ENCODE assay signal across 1 cellular context in genomic region chr21:43956667-43957030, GRCh38.
TF ChIP-seq lines count a peak whose summit lies in the region.

No MANE protein-coding gene starts in this region.

TF ChIP-seq in SK-N-SH, 30 proteins besides CTCF, POLR2A, EP300 and RAD21 (continued from another document):
- TF ChIP-seq ZBTB33 (IDR thresholded peaks at IDR 0.05; ENCODE audit: borderline replicate concordance, low read depth) = no peak
- no peak for TF ChIP-seq MXI1 (IDR thresholded peaks at IDR 0.05; ENCODE audit: low read depth, low read length)
- TF ChIP-seq CHD2 (IDR thresholded peaks at IDR 0.05; ENCODE audit: low read length, partially characterized antibody) = no peak
- TF ChIP-seq EZH2phosphoT487 (IDR thresholded peaks at IDR 0.05; ENCODE audit: borderline replicate concordance, low read depth) = no peak
- no peak for TF ChIP-seq YY1 (IDR thresholded peaks at IDR 0.05; ENCODE audit: low read depth)
- TF ChIP-seq TAF1 (IDR thresholded peaks at IDR 0.05; ENCODE audit: borderline replicate concordance, low read depth, low read length) = no peak
- TF ChIP-seq FOXM1 (IDR thresholded peaks at IDR 0.05; ENCODE audit: low read depth) = no peak
- TF ChIP-seq USF1 (IDR thresholded peaks at IDR 0.05; ENCODE audit: borderline replicate concordance, low read depth) = no peak
- no peak for TF ChIP-seq NFIC (IDR thresholded peaks at IDR 0.05; ENCODE audit: borderline replicate concordance)
- TF ChIP-seq FOXJ3 (CRISPR knock-in tag; IDR thresholded peaks at IDR 0.05) = no peak
- TF ChIP-seq GABPA (IDR thresholded peaks at IDR 0.05; ENCODE audit: low read depth) = no peak
